ENCODE assay signal across 17 cellular contexts in genomic region chr14:22493143-22493542, GRCh38.
DNase-seq lines count a peak whose midpoint lies in the region; ATAC-seq and TF ChIP-seq lines count a peak whose summit lies in the region.
"Had no signal": no experiment of that assay in that cellular context is flagged by ENCODE, and none has a peak within 500 bp of the region (broad histone marks: within the 10 kb centered on the region; RNA-seq: fewer than 3 reads in every experiment).

No MANE protein-coding gene starts in this region.

- POLR2A ChIA-PET in activated CD4-positive, alpha-beta T cell treated with anti-CD3 and anti-CD28 coated beads for 36 hours (lab: Charles Lee) = interaction anchor here (0.6 to 2.0 kb wide), 3 partner anchors 13 to 63 kb away, joined by 3 to 6 read pairs (median 3); no protein-coding TSS in a partner anchor

- H2BK12ac ChIP-seq in mesenchymal stem cell (ENCODE audit: low read length in 2 of 2) = no peak overlapping the region

- H3K9ac ChIP-seq in mesenchymal stem cell (ENCODE audit: low read length) = no peak overlapping the region

- no peak overlapping the region for H2AFZ ChIP-seq in mesenchymal stem cell (ENCODE audit: low read depth, low read length)

- H2BK15ac ChIP-seq in mesenchymal stem cell (ENCODE audit: low read depth, poor library complexity, severe bottlenecking) = no peak overlapping the region

- CTCF ChIA-PET in activated CD4-positive, alpha-beta T cell treated with anti-CD3 and anti-CD28 coated beads for 36 hours (lab: Charles Lee) = no interaction called here

- no peak overlapping the region for H3K18ac ChIP-seq in mesenchymal stem cell (ENCODE audit: low read depth in 1 of 2, low read length in 2 of 2)

- peaks cover 96% of the 10 kb centered on the region for H3K36me3 Mint-ChIP-seq in activated CD4-positive, alpha-beta T cell treated with anti-CD3 and anti-CD28 coated beads for 36 hours (ENCODE audit: low read depth)
- H3K36me3 Mint-ChIP-seq in activated T-helper 1 cell treated with anti-CD3 and anti-CD28 coated beads, Interleukin-12 subunit alpha, Interleukin-12 subunit beta, Interleukin-2, Interleukin-4 antibody, amounts not matched to agents 30 ng/mL and 10 ng/mL and 1 ng/mL, durations not matched to agents 14 hours and 24 hours and 36 hours (ENCODE audit: low read depth) = peaks cover 74% of the 10 kb centered on the region
- no peaks in the 10 kb centered on the region for H3K36me3 Mint-ChIP-seq in HFFc6 (ENCODE audit: low read depth)

- H3K4me2 ChIP-seq in DOHH2 (ENCODE audit: low read length) = peak overlapping the region; percentile 80
- H3K4me2 ChIP-seq in mesenchymal stem cell (ENCODE audit: low read length, poor library complexity, severe bottlenecking) = no peak overlapping the region

- H3K79me1 ChIP-seq in mesenchymal stem cell (replicated peaks; ENCODE audit: low read length, poor library complexity, severe bottlenecking) = no peaks in the 10 kb centered on the region

- H2AK5ac ChIP-seq in mesenchymal stem cell (ENCODE audit: low read length, severe bottlenecking) = no peak overlapping the region

- intact Hi-C loops in activated CD4-positive, alpha-beta T cell treated with anti-CD3 and anti-CD28 coated beads for 36 hours (cut with DNase I, micrococcal nuclease) = loop anchor here (2.0 to 5.0 kb wide), 5 partner anchors 14 to 501 kb away; no protein-coding TSS in a partner anchor
- intact Hi-C loops in activated T-helper 1 cell treated with anti-CD3 and anti-CD28 coated beads, Interleukin-12 subunit alpha, Interleukin-12 subunit beta, Interleukin-2, Interleukin-4 antibody, amounts not matched to agents 30 ng/mL and 10 ng/mL and 1 ng/mL, durations not matched to agents 14 hours and 24 hours and 36 hours (cut with micrococcal nuclease) = loop anchor here (5.0 kb wide), 3 partner anchors 181 to 496 kb away; no protein-coding TSS in a partner anchor

- H2BK5ac ChIP-seq in mesenchymal stem cell (ENCODE audit: low read depth, low read length, poor library complexity, severe bottlenecking) = no peak overlapping the region

- H3K36me3 ChIP-seq in DOHH2 (ENCODE audit: control insufficient read depth, low read length) = peaks cover 48% of the 10 kb centered on the region
- H3K36me3 ChIP-seq in mesenchymal stem cell (ENCODE audit: control insufficient read depth in 1 of 2, insufficient read depth in 2 of 2, low read depth in 1 of 2, low read length in 2 of 2) = no peaks in the 10 kb centered on the region
- no peaks in the 10 kb centered on the region for H3K36me3 ChIP-seq in SJCRH30

- H3K27me3 Mint-ChIP-seq in activated CD4-positive, alpha-beta T cell treated with anti-CD3 and anti-CD28 coated beads for 36 hours = no peaks in the 10 kb centered on the region
- no peaks in the 10 kb centered on the region for H3K27me3 Mint-ChIP-seq in activated T-helper 1 cell treated with anti-CD3 and anti-CD28 coated beads, Interleukin-12 subunit alpha, Interleukin-12 subunit beta, Interleukin-2, Interleukin-4 antibody, amounts not matched to agents 30 ng/mL and 10 ng/mL and 1 ng/mL, durations not matched to agents 14 hours and 24 hours and 36 hours (ENCODE audit: insufficient read depth)
- peaks cover 68% of the 10 kb centered on the region for H3K27me3 Mint-ChIP-seq in HFFc6 (ENCODE audit: insufficient read depth)

- H3K27ac ChIP-seq in DOHH2 (ENCODE audit: low read depth, low read length) (peak overlapping the region; percentile 92), mesenchymal stem cell (ENCODE audit: low read length, poor library complexity, severe bottlenecking) (no peak overlapping the region), SJCRH30 (no peak overlapping the region)
- H3K27ac ChIP-seq: C4-2B had no signal

- H3F3A ChIP-seq in DOHH2 (ENCODE audit: control insufficient read depth, insufficient read depth) = peaks cover 26% of the 10 kb centered on the region

- WGBS in mesenchymal stem cell = 92% methylated on average over 4 of the region's 7 CpGs

- no peak overlapping the region for H3K4ac ChIP-seq in mesenchymal stem cell (ENCODE audit: low read depth in 1 of 2, low read length in 2 of 2)

- H2BK120ac ChIP-seq in mesenchymal stem cell (ENCODE audit: low read depth, low read length) = no peak overlapping the region

- H3K9me3 Mint-ChIP-seq in activated CD4-positive, alpha-beta T cell treated with anti-CD3 and anti-CD28 coated beads for 36 hours (ENCODE audit: low read depth) = no peaks in the 10 kb centered on the region
- H3K9me3 Mint-ChIP-seq in activated T-helper 1 cell treated with anti-CD3 and anti-CD28 coated beads, Interleukin-12 subunit alpha, Interleukin-12 subunit beta, Interleukin-2, Interleukin-4 antibody, amounts not matched to agents 30 ng/mL and 10 ng/mL and 1 ng/mL, durations not matched to agents 14 hours and 24 hours and 36 hours = no peaks in the 10 kb centered on the region
- no peaks in the 10 kb centered on the region for H3K9me3 Mint-ChIP-seq in HFFc6

- no peaks in the 10 kb centered on the region for H4K20me1 ChIP-seq in DOHH2 (ENCODE audit: control insufficient read depth, insufficient read depth, low read depth, low read length)

- H3K9me2 ChIP-seq in DOHH2 (replicated peaks; ENCODE audit: control insufficient read depth, low read length) = no peaks in the 10 kb centered on the region

- DNase-seq in activated CD4-positive, alpha-beta T cell treated with anti-CD3 and anti-CD28 coated beads for 36 hours = no peak
- DNase-seq in activated CD4-positive, alpha-beta T cell treated with anti-CD3 and anti-CD28 coated beads, Interleukin-2, amount 50 U/mL, for 1 hour = no peak
- DNase-seq in activated T-helper 1 cell treated with anti-CD3 and anti-CD28 coated beads, Interleukin-12 subunit alpha, Interleukin-12 subunit beta, Interleukin-2, Interleukin-4 antibody, amounts not matched to agents 30 ng/mL and 10 ng/mL and 1 ng/mL, durations not matched to agents 14 hours and 24 hours and 36 hours (ENCODE audit: low spot score) = no peak
- DNase-seq in mesenchymal stem cell (no peak), HFFc6 (no peak), SJCRH30 (no peak)
- DNase-seq: amniotic stem cell; cerebellar nuclear complex; DND-41; NCI-H1930; NCI-H510A; stimulated activated CD4-positive, alpha-beta T cell treated with anti-CD3 and anti-CD28 coated beads, Interleukin-4, amount 100 ng/mL, for 24 hours; stimulated activated CD8-positive, alpha-beta memory T cell treated with anti-CD3 and anti-CD28 coated beads, Interleukin-4, amount 100 ng/mL, for 48 hours; trophoblast cell had no signal

- peaks cover 7% of the 10 kb centered on the region for H3K4me1 Mint-ChIP-seq in activated CD4-positive, alpha-beta T cell treated with anti-CD3 and anti-CD28 coated beads for 36 hours
- peaks cover 41% of the 10 kb centered on the region for H3K4me1 Mint-ChIP-seq in activated T-helper 1 cell treated with anti-CD3 and anti-CD28 coated beads, Interleukin-12 subunit alpha, Interleukin-12 subunit beta, Interleukin-2, Interleukin-4 antibody, amounts not matched to agents 30 ng/mL and 10 ng/mL and 1 ng/mL, durations not matched to agents 14 hours and 24 hours and 36 hours (ENCODE audit: low read depth)
- H3K4me1 Mint-ChIP-seq in HFFc6 (ENCODE audit: low read depth) = no peaks in the 10 kb centered on the region

- TF ChIP-seq CTCF in DOHH2 (IDR thresholded peaks at IDR 0.05; ENCODE audit: low read depth, low read length, poor library complexity, severe bottlenecking) (no peak), HFFc6 (IDR thresholded peaks at IDR 0.05) (no peak)

- peak overlapping the region; percentile 5 for H4K8ac ChIP-seq in mesenchymal stem cell (ENCODE audit: low read length)

- H3K4me3 Mint-ChIP-seq in activated CD4-positive, alpha-beta T cell treated with anti-CD3 and anti-CD28 coated beads for 36 hours = peak overlapping the region; percentile 84
- peak overlapping the region; percentile 91 for H3K4me3 Mint-ChIP-seq in activated T-helper 1 cell treated with anti-CD3 and anti-CD28 coated beads, Interleukin-12 subunit alpha, Interleukin-12 subunit beta, Interleukin-2, Interleukin-4 antibody, amounts not matched to agents 30 ng/mL and 10 ng/mL and 1 ng/mL, durations not matched to agents 14 hours and 24 hours and 36 hours
- no peak overlapping the region for H3K4me3 Mint-ChIP-seq in HFFc6

- H3K27me3 ChIP-seq in DOHH2 (ENCODE audit: control insufficient read depth, low read length) (no peaks in the 10 kb centered on the region), mesenchymal stem cell (ENCODE audit: control insufficient read depth in 1 of 2, insufficient read depth in 1 of 2, low read length in 2 of 2) (peaks cover 4 to 88% of the 10 kb centered on the region in 2 experiments), SJCRH30 (no peaks in the 10 kb centered on the region)

- no peak for ATAC-seq in activated CD4-positive, alpha-beta T cell treated with anti-CD3 and anti-CD28 coated beads for 36 hours
- no peak for ATAC-seq in HG02571 (IDR thresholded peaks at IDR 0.05; ENCODE audit: unreplicated experiment)

- H3K23ac ChIP-seq in mesenchymal stem cell (ENCODE audit: low read length in 2 of 2) = no peak overlapping the region

- peaks cover 85% of the 10 kb centered on the region for H3K79me2 ChIP-seq in DOHH2 (ENCODE audit: control insufficient read depth, low read length)

- H4K91ac ChIP-seq in mesenchymal stem cell (ENCODE audit: low read length) = no peak overlapping the region

- no peak overlapping the region for H3K14ac ChIP-seq in mesenchymal stem cell (ENCODE audit: low read length in 2 of 2)

- H3K4me3 ChIP-seq in DOHH2 (ENCODE audit: low read length) (peak overlapping the region; percentile 75), mesenchymal stem cell (ENCODE audit: insufficient read depth in 1 of 2, low read depth in 1 of 2, low read length in 2 of 2) (no peak overlapping the region), SJCRH30 (no peak overlapping the region)

- H3K4me1 ChIP-seq in DOHH2 (ENCODE audit: control insufficient read depth, low read length) (peaks cover 99% of the 10 kb centered on the region), mesenchymal stem cell (ENCODE audit: control insufficient read depth, insufficient read depth, low read depth, low read length) (no peaks in the 10 kb centered on the region), SJCRH30 (peaks cover 38% of the 10 kb centered on the region)

- H3K9me3 ChIP-seq in DOHH2 (ENCODE audit: control insufficient read depth, insufficient read depth, low read length) = no peaks in the 10 kb centered on the region
- no peaks in the 10 kb centered on the region for H3K9me3 ChIP-seq in mesenchymal stem cell (ENCODE audit: control insufficient read depth, low read length)
- no peaks in the 10 kb centered on the region for H3K9me3 ChIP-seq in SJCRH30 (replicated peaks)

- peak overlapping the region; percentile 99 for H3K27ac Mint-ChIP-seq in activated CD4-positive, alpha-beta T cell treated with anti-CD3 and anti-CD28 coated beads for 36 hours
- peak overlapping the region; percentile 99 for H3K27ac Mint-ChIP-seq in activated T-helper 1 cell treated with anti-CD3 and anti-CD28 coated beads, Interleukin-12 subunit alpha, Interleukin-12 subunit beta, Interleukin-2, Interleukin-4 antibody, amounts not matched to agents 30 ng/mL and 10 ng/mL and 1 ng/mL, durations not matched to agents 14 hours and 24 hours and 36 hours
- H3K27ac Mint-ChIP-seq in HFFc6 = no peak overlapping the region
